Comparison of ENCODE assay signal across 23 cellular contexts in genomic region chr19:45100202-45100600, GRCh38. TPM values are rescaled to one million over a fixed set of nuclear protein-coding genes. Genes with fewer than 3 reads are reported as not detected.
A peak's percentile ranks its signal among the peaks of the same experiment; 100 is the strongest.
DNase-seq lines count a peak whose midpoint lies in the region; ATAC-seq and TF ChIP-seq lines count a peak whose summit lies in the region.
"Had no signal": no experiment of that assay in that cellular context is flagged by ENCODE, and none has a peak within 500 bp of the region (broad histone marks: within the 10 kb centered on the region; RNA-seq: fewer than 3 reads in every experiment).

No MANE protein-coding gene starts in this region.

- no peaks in the 10 kb centered on the region for H3K27me3 Mint-ChIP-seq in neural crest cell (ENCODE audit: low read depth)

- no peak overlapping the region for H3K27ac ChIP-seq in SK-N-SH (ENCODE audit: low read depth in 2 of 2, low read length in 1 of 2)
- H3K27ac ChIP-seq in dorsolateral prefrontal cortex, result peak overlapping the region in 41 of 59 donors; percentile 5 to 95 (median 90)
- H3K27ac ChIP-seq in stomach smooth muscle (ENCODE audit: low read length), result peak overlapping the region; percentile 70
- no peak overlapping the region for H3K27ac ChIP-seq in tibial nerve

- H3K4me1 ChIP-seq in SK-N-SH (ENCODE audit: control insufficient read depth in 1 of 2, insufficient read depth in 2 of 2, low read depth in 1 of 2, low read length in 1 of 2) (peaks cover 14 to 32% of the 10 kb centered on the region in 2 experiments; a peak in 3 of 4 replicates), stomach smooth muscle (ENCODE audit: control insufficient read depth, insufficient read depth, low read length) (peaks cover 71% of the 10 kb centered on the region), tibial nerve (peaks cover 0 to 91% (median 37%) of the 10 kb centered on the region in 4 donors)

- POLR2A ChIA-PET in SK-N-SH (lab: Yijun Ruan, JAX), result no interaction called here

- no peak for TF ChIP-seq RAD21 in SK-N-SH (IDR thresholded peaks at IDR 0.05; ENCODE audit: low read length)

- H2AFZ ChIP-seq in SK-N-SH (ENCODE audit: low read depth), result no peak overlapping the region

- TF ChIP-seq POLR2A in tibial nerve (IDR thresholded peaks at IDR 0.05), result no peak

- TF ChIP-seq EP300 in SK-N-SH (IDR thresholded peaks at IDR 0.05; ENCODE audit: borderline replicate concordance in 1 of 2, low read depth in 1 of 2, low read length in 1 of 2), result no peak
- TF ChIP-seq EP300 in tibial nerve (IDR thresholded peaks at IDR 0.05), result no peak

- CTCF ChIA-PET in SK-N-SH (lab: Yijun Ruan, JAX), result no interaction called here

- intact Hi-C loops in dorsolateral prefrontal cortex (cut with DNase I), result no loop called here

- H3K4me3 ChIP-seq in SK-N-SH (ENCODE audit: low read depth in 2 of 2, low read length in 1 of 2) (no peak overlapping the region), dorsolateral prefrontal cortex (peak overlapping the region in 6 of 59 donors; percentile 1 to 53 (median 50)), stomach smooth muscle (ENCODE audit: low read length in 2 of 2) (no peak overlapping the region), tibial nerve (no peak overlapping the region)
- H3K4me3 ChIP-seq: GM12878, heart right ventricle, transverse colon had no signal

- H4K20me1 ChIP-seq in SK-N-SH (ENCODE audit: insufficient read depth), result peaks cover 92% of the 10 kb centered on the region

- no peak for ATAC-seq in SK-N-SH treated with all-trans-retinoic acid at 6 μM for 48 hours
- ATAC-seq: GM12878 had no signal

- no peak overlapping the region for H3K27ac Mint-ChIP-seq in neural crest cell (ENCODE audit: unreplicated experiment)

- no peaks in the 10 kb centered on the region for H3K9me3 Mint-ChIP-seq in neural crest cell

- H3K9ac ChIP-seq in SK-N-SH (no peak overlapping the region), stomach smooth muscle (ENCODE audit: low read length in 2 of 2) (no peak overlapping the region)

- no peaks in the 10 kb centered on the region for H3K36me3 Mint-ChIP-seq in neural crest cell (ENCODE audit: low read depth)

- H3K9me2 ChIP-seq in SK-N-SH, result no peaks in the 10 kb centered on the region

- peak overlapping the region; percentile 77; the same call in 1 of the 2 replicates for H3K4me2 ChIP-seq in SK-N-SH

- WGBS in SK-N-SH (ENCODE audit: low lambda C conversion rate), result 96% methylated on average over 3 of the region's 3 CpGs
- whole genome bisulfite sequencing in tibial nerve, 2 donors, result 78 to 83% methylated on average over 3 of the region's 3 CpGs

- no peaks in the 10 kb centered on the region for H3K27me3 ChIP-seq in SK-N-SH (ENCODE audit: insufficient read depth)
- no peaks in the 10 kb centered on the region for H3K27me3 ChIP-seq in dorsolateral prefrontal cortex
- H3K27me3 ChIP-seq in stomach smooth muscle (ENCODE audit: control insufficient read depth in 1 of 2, insufficient read depth in 2 of 2, low read length in 2 of 2), result no peaks in the 10 kb centered on the region
- H3K27me3 ChIP-seq in tibial nerve, result no peaks in the 10 kb centered on the region
- H3K27me3 ChIP-seq: heart right ventricle, transverse colon had no signal

- H3K36me3 ChIP-seq in SK-N-SH (replicated peaks in 1 of 2; ENCODE audit: control insufficient read depth in 1 of 2, insufficient read depth in 2 of 2, low read length in 1 of 2) (no peaks in the 10 kb centered on the region), stomach smooth muscle (ENCODE audit: control insufficient read depth in 2 of 2, insufficient read depth in 2 of 2, low read length in 2 of 2) (no peaks in the 10 kb centered on the region), tibial nerve (peaks cover 0 to 10% (median 0%) of the 10 kb centered on the region in 3 donors)
- H3K36me3 ChIP-seq: transverse colon had no signal

- DNase-seq in SK-N-SH, result no peak
- DNase-seq in dorsolateral prefrontal cortex, result no peak
- DNase-seq in neural crest cell (ENCODE audit: low read depth, low spot score), result no peak
- DNase-seq in stimulated activated naive CD4-positive, alpha-beta T cell (lab: John Stamatoyannopoulos, UW), result no peak
- DNase-seq in SKM-1 treated with dmso at 0.1 percent for 144 hours (lab: John Stamatoyannopoulos, UW; ENCODE audit: unreplicated experiment), result no peak
- DNase-seq in tibial nerve (ENCODE audit: low spot score in 2 of 2), result no peak
- DNase-seq: 8988T; activated CD4-positive, alpha-beta T cell treated with anti-CD3 and anti-CD28 coated beads for 48 hours; activated CD8-positive, alpha-beta memory T cell treated with anti-CD3 and anti-CD28 coated beads, Interleukin-2, amount 50 U/mL, for 4 hours; activated naive CD4-positive, alpha-beta T cell treated with Interleukin-2 at 50 U/mL for 16 hours; GDM1; heart right ventricle; islet precursor cell; KG1; mesendoderm; NCI-H2081 treated with DMSO at 0.1 percent for 48 hours; NCI-H526; stimulated activated CD4-positive, alpha-beta T cell treated with anti-CD3 and anti-CD28 coated beads, Interleukin-4, amount 100 ng/mL, for 4 hours; T1000; transverse colon had no signal

- peaks cover 13% of the 10 kb centered on the region for H3F3A ChIP-seq in SK-N-SH (replicated peaks; ENCODE audit: insufficient read depth)

- H3K4me3 Mint-ChIP-seq in neural crest cell, result peak overlapping the region; percentile 32

- no peak for TF ChIP-seq CTCF in SK-N-SH (IDR thresholded peaks at IDR 0.05)
- TF ChIP-seq CTCF in dorsolateral prefrontal cortex (IDR thresholded peaks at IDR 0.05 in 54 of 56, conservative IDR thresholded peaks at IDR 0.05 in 2 of 56; ENCODE audit: low read depth in 1 of 56, partially characterized antibody in 56 of 56), result no peak
- no peak for TF ChIP-seq CTCF in neural crest cell (conservative IDR thresholded peaks at IDR 0.05)
- TF ChIP-seq CTCF in tibial nerve (IDR thresholded peaks at IDR 0.05), result no peak

- peaks cover 62% of the 10 kb centered on the region for H3K4me1 Mint-ChIP-seq in neural crest cell

- H3K9me3 ChIP-seq in SK-N-SH (no peaks in the 10 kb centered on the region), stomach smooth muscle (ENCODE audit: control insufficient read depth in 2 of 2, low read length in 2 of 2) (no peaks in the 10 kb centered on the region), tibial nerve (no peaks in the 10 kb centered on the region)
- H3K9me3 ChIP-seq: heart right ventricle, transverse colon had no signal

- H3K79me2 ChIP-seq in SK-N-SH (ENCODE audit: insufficient read depth), result peaks cover 97% of the 10 kb centered on the region

TF ChIP-seq in SK-N-SH, 30 proteins besides CTCF, POLR2A, EP300 and RAD21 (continues in another document):
- TF ChIP-seq YY1 (IDR thresholded peaks at IDR 0.05; ENCODE audit: low read depth) (no peak), ELF1 (IDR thresholded peaks at IDR 0.05) (no peak), FOXM1 (IDR thresholded peaks at IDR 0.05; ENCODE audit: low read depth) (no peak), MAX (IDR thresholded peaks at IDR 0.05; ENCODE audit: low read depth) (no peak), MEF2A (IDR thresholded peaks at IDR 0.05; ENCODE audit: borderline replicate concordance, low read depth) (no peak), TEAD4 (IDR thresholded peaks at IDR 0.05; ENCODE audit: borderline replicate concordance, insufficient read depth) (no peak)

TF ChIP-seq in SK-N-SH treated with all-trans-retinoic acid at 6 μM for 48 hours, 23 proteins besides CTCF, POLR2A, EP300 and RAD21:
- no peak for TF ChIP-seq ESRRG (CRISPR knock-in tag; IDR thresholded peaks at IDR 0.05)

RNA-seq across cellular contexts. Expression of gene PPP1R37, which starts 7.2 kb away (rescaled TPM):
- 19.3 and 24.4 TPM in 2 replicates for polyA plus RNA-seq in SK-N-SH (2012; rRNA removed)
- 9.4 and 14.2 TPM in 2 replicates for polyA plus RNA-seq in SK-N-SH (2012; cell fraction: cytosol; rRNA removed)
- polyA plus RNA-seq in SK-N-SH (2012; cell fraction: nucleus; rRNA removed), result 53.9 and 70.9 TPM in 2 replicates
- 10 to 100 TPM; 33.6 to 77.3 (median 54.0) TPM for total RNA-seq in dorsolateral prefrontal cortex
- total RNA-seq in neural crest cell, result 35.8 and 38.6 TPM in 2 replicates
- total RNA-seq in tibial nerve, result 10 to 100 TPM; 22.1 to 44.1 (median 33.5) TPM

RNA-seq across cellular contexts. Expression of gene GEMIN7, which starts 21.1 kb away (rescaled TPM):
- 24.2 and 28.7 TPM in 2 replicates for polyA plus RNA-seq in SK-N-SH (2012; rRNA removed)
- 14.5 and 19.1 TPM in 2 replicates for polyA plus RNA-seq in SK-N-SH (2012; cell fraction: cytosol; rRNA removed)
- 16.1 and 16.5 TPM in 2 replicates for polyA plus RNA-seq in SK-N-SH (2012; cell fraction: nucleus; rRNA removed)
- 10 to 100 TPM in 115 of 120 experiments, 1 to 10 TPM in 5; 5.0 to 26.4 (median 16.3) TPM for total RNA-seq in dorsolateral prefrontal cortex
- total RNA-seq in neural crest cell, result 36.0 and 36.2 TPM in 2 replicates
- total RNA-seq in tibial nerve, result 10 to 100 TPM in 3 of 4 donors, 1 to 10 TPM in 1; 8.8 to 30.3 (median 21.8) TPM

RNA-seq across cellular contexts. Expression of gene ZNF296, which starts 23.9 kb away (rescaled TPM):
- 0.16 and 0.21 TPM in 2 replicates for polyA plus RNA-seq in SK-N-SH (2012; rRNA removed)
- 0.06 and 0.12 TPM in 2 replicates for polyA plus RNA-seq in SK-N-SH (2012; cell fraction: cytosol; rRNA removed)
- 2.1 and 2.8 TPM in 2 replicates for polyA plus RNA-seq in SK-N-SH (2012; cell fraction: nucleus; rRNA removed)
- 1 to 10 TPM in 79 of 120 experiments, under 1 TPM in 41; 0.36 to 3.5 (median 1.3) TPM for total RNA-seq in dorsolateral prefrontal cortex
- total RNA-seq in neural crest cell, result 0.73 and 1.2 TPM in 2 replicates
- 1 to 10 TPM in 3 of 4 donors, not detected in 1; 2.1 to 4.2 (median 2.1) TPM for total RNA-seq in tibial nerve

Comparison
In these comparisons a context has a peak if more than half of its experiments do, and no peak if none do; other contexts are left out.
1. H3K27ac ChIP-seq: peak in dorsolateral prefrontal cortex (41 of 59) and stomach smooth muscle (single experiment); none in SK-N-SH (0 of 2) and tibial nerve (0 of 4).